In the genomic region with DNA sequence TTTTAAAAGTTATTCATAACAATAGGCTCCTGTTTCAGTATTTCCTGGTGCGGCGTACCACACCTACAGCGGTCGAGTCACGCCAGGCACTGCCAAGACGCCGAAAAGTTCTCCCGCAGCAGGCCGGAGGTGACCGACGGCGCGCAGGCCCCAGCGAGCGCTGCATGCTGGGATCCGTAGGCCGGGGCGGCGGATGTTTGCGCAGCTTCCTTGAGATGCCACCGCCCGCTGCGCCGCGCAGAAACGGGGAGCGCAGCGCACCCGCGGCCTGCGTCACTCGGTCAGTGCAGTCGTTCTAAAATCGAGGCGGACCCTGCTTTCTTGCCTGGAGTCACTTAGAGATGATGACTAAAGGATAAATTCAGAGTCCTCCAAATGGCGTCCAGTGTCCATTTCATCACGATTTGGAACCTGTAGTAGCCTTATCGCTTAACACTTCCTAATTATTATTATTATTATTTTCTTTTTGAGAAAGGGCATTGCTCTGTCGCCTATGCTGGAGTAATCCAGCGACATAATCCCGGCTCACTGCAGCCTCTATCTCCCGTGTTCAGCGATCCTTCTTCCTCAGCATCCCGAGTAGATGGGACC, we compare ENCODE assay signal across 8 cellular contexts. TPM values are rescaled to one million over a fixed set of nuclear protein-coding genes. Genes with fewer than 3 reads are reported as not detected.
A peak's percentile ranks its signal among the peaks of the same experiment; 100 is the strongest.
DNase-seq lines count a peak whose midpoint lies in the region; ATAC-seq and TF ChIP-seq lines count a peak whose summit lies in the region.

No MANE protein-coding gene starts in this region.

- H3K27ac ChIP-seq in DOHH2 (ENCODE audit: low read depth, low read length) (peak overlapping the region; percentile 92), KOPT-K1 (ENCODE audit: low read depth, low read length, poor library complexity, severe bottlenecking) (peak overlapping the region; percentile 97), neural cell (ENCODE audit: low read length) (no peak overlapping the region)

- H3K27me3 Mint-ChIP-seq in stimulated activated naive CD8-positive, alpha-beta T cell treated with anti-CD3 and anti-CD28 coated beads, Interleukin-15, Interleukin-2, amounts not matched to agents 100 ng/mL and 50 ng/mL, for 24 hours = no peaks in the 10 kb centered on the region

- H3K9me3 ChIP-seq in DOHH2 (ENCODE audit: control insufficient read depth, insufficient read depth, low read length) (no peaks in the 10 kb centered on the region), KOPT-K1 (ENCODE audit: insufficient read depth, low read length, poor library complexity, severe bottlenecking) (no peaks in the 10 kb centered on the region), neural cell (ENCODE audit: low read length) (no peaks in the 10 kb centered on the region)

- DNase-seq in RPMI8226 = peak; percentile 92
- DNase-seq in activated T-helper 9 cell treated with anti-CD3 and anti-CD28 coated beads, Interleukin-2, amount 50 U/mL, for 16 hours (ENCODE audit: low read depth) = peak; percentile 84
- peak; percentile 93 for DNase-seq in fibroblast of the aortic adventitia (ENCODE audit: low read depth)

- H2AFZ ChIP-seq in neural cell (ENCODE audit: low read depth, low read length) = peak overlapping the region; percentile 4

- H3K9me2 ChIP-seq in DOHH2 (replicated peaks; ENCODE audit: control insufficient read depth, low read length) (no peaks in the 10 kb centered on the region), neural cell (ENCODE audit: insufficient read depth, low read length) (no peaks in the 10 kb centered on the region)

- H3K4me1 Mint-ChIP-seq in stimulated activated naive CD8-positive, alpha-beta T cell treated with anti-CD3 and anti-CD28 coated beads, Interleukin-15, Interleukin-2, amounts not matched to agents 100 ng/mL and 50 ng/mL, for 24 hours (ENCODE audit: low read depth) = peaks cover 33% of the 10 kb centered on the region

- H3K36me3 Mint-ChIP-seq in stimulated activated naive CD8-positive, alpha-beta T cell treated with anti-CD3 and anti-CD28 coated beads, Interleukin-15, Interleukin-2, amounts not matched to agents 100 ng/mL and 50 ng/mL, for 24 hours (ENCODE audit: low read depth) = peaks cover 16% of the 10 kb centered on the region

- H3K4me3 ChIP-seq in DOHH2 (ENCODE audit: low read length) (peak overlapping the region; percentile 87), fibroblast of the aortic adventitia (ENCODE audit: low read depth, low read length) (peak overlapping the region; percentile 75), neural cell (ENCODE audit: low read length) (peak overlapping the region; percentile 57)

- peaks cover 17% of the 10 kb centered on the region for H4K20me1 ChIP-seq in DOHH2 (ENCODE audit: control insufficient read depth, insufficient read depth, low read depth, low read length)
- no peaks in the 10 kb centered on the region for H4K20me1 ChIP-seq in neural cell (ENCODE audit: insufficient read depth)

- TF ChIP-seq CTCF in DOHH2 (IDR thresholded peaks at IDR 0.05; ENCODE audit: low read depth, low read length, poor library complexity, severe bottlenecking) (peak; percentile 3), fibroblast of the aortic adventitia (IDR thresholded peaks at IDR 0.05; ENCODE audit: insufficient read depth, low read length) (no peak), neural cell (IDR thresholded peaks at IDR 0.05; ENCODE audit: poor library complexity, severe bottlenecking) (no peak)

- H3K4me3 Mint-ChIP-seq in stimulated activated naive CD8-positive, alpha-beta T cell treated with anti-CD3 and anti-CD28 coated beads, Interleukin-15, Interleukin-2, amounts not matched to agents 100 ng/mL and 50 ng/mL, for 24 hours = peak overlapping the region; percentile 90

- peak overlapping the region; percentile 9 for H3K9ac ChIP-seq in neural cell (ENCODE audit: low read length)

- TF ChIP-seq EP300 in neural cell (conservative IDR thresholded peaks at IDR 0.05; ENCODE audit: poor library complexity, severe bottlenecking) = no peak

- peak overlapping the region; percentile 86 for H3K4me2 ChIP-seq in DOHH2 (ENCODE audit: low read length)
- H3K4me2 ChIP-seq in neural cell (ENCODE audit: low read length) = no peak overlapping the region

- H3K79me2 ChIP-seq in DOHH2 (ENCODE audit: control insufficient read depth, low read length) = peaks cover 38% of the 10 kb centered on the region
- peaks cover 36% of the 10 kb centered on the region for H3K79me2 ChIP-seq in neural cell (replicated peaks; ENCODE audit: insufficient read depth, low read length)

- H3K27me3 ChIP-seq in DOHH2 (ENCODE audit: control insufficient read depth, low read length) = no peaks in the 10 kb centered on the region
- no peaks in the 10 kb centered on the region for H3K27me3 ChIP-seq in neural cell (ENCODE audit: insufficient read depth, low read depth, low read length)

- H3K9me3 Mint-ChIP-seq in stimulated activated naive CD8-positive, alpha-beta T cell treated with anti-CD3 and anti-CD28 coated beads, Interleukin-15, Interleukin-2, amounts not matched to agents 100 ng/mL and 50 ng/mL, for 24 hours = no peaks in the 10 kb centered on the region

- H3K27ac Mint-ChIP-seq in stimulated activated naive CD8-positive, alpha-beta T cell treated with anti-CD3 and anti-CD28 coated beads, Interleukin-15, Interleukin-2, amounts not matched to agents 100 ng/mL and 50 ng/mL, for 24 hours = peak overlapping the region; percentile 96

- ATAC-seq in GM21825 (IDR thresholded peaks at IDR 0.05; ENCODE audit: unreplicated experiment) = peak; percentile 73

- peaks cover 24% of the 10 kb centered on the region for H3F3A ChIP-seq in DOHH2 (ENCODE audit: control insufficient read depth, insufficient read depth)
- H3F3A ChIP-seq in neural cell (ENCODE audit: insufficient read depth, low read length, poor library complexity, severe bottlenecking) = no peaks in the 10 kb centered on the region

- TF ChIP-seq RAD21 in neural cell (conservative IDR thresholded peaks at IDR 0.05) = no peak

- H3K4me1 ChIP-seq in DOHH2 (ENCODE audit: control insufficient read depth, low read length) = peaks cover 38% of the 10 kb centered on the region

- peaks cover 35% of the 10 kb centered on the region for H3K36me3 ChIP-seq in DOHH2 (ENCODE audit: control insufficient read depth, low read length)
- peaks cover under 1% of the 10 kb centered on the region for H3K36me3 ChIP-seq in KOPT-K1 (ENCODE audit: insufficient read depth, low read length)
- no peaks in the 10 kb centered on the region for H3K36me3 ChIP-seq in neural cell (ENCODE audit: insufficient read depth, low read length)

TF ChIP-seq in neural cell, 6 proteins besides CTCF, POLR2A, EP300 and RAD21:
- TF ChIP-seq MXI1 (conservative IDR thresholded peaks at IDR 0.05; ENCODE audit: poor library complexity, severe bottlenecking) = no peak
- no peak for TF ChIP-seq TAF1 (IDR thresholded peaks at IDR 0.05; ENCODE audit: low read depth)
- TF ChIP-seq SMC3 (conservative IDR thresholded peaks at IDR 0.05; ENCODE audit: poor library complexity) = no peak
- no peak for TF ChIP-seq EZH2 (IDR thresholded peaks at IDR 0.05; ENCODE audit: borderline replicate concordance, insufficient read depth, low read length, poor library complexity, severe bottlenecking)
- TF ChIP-seq, protein P1, sequence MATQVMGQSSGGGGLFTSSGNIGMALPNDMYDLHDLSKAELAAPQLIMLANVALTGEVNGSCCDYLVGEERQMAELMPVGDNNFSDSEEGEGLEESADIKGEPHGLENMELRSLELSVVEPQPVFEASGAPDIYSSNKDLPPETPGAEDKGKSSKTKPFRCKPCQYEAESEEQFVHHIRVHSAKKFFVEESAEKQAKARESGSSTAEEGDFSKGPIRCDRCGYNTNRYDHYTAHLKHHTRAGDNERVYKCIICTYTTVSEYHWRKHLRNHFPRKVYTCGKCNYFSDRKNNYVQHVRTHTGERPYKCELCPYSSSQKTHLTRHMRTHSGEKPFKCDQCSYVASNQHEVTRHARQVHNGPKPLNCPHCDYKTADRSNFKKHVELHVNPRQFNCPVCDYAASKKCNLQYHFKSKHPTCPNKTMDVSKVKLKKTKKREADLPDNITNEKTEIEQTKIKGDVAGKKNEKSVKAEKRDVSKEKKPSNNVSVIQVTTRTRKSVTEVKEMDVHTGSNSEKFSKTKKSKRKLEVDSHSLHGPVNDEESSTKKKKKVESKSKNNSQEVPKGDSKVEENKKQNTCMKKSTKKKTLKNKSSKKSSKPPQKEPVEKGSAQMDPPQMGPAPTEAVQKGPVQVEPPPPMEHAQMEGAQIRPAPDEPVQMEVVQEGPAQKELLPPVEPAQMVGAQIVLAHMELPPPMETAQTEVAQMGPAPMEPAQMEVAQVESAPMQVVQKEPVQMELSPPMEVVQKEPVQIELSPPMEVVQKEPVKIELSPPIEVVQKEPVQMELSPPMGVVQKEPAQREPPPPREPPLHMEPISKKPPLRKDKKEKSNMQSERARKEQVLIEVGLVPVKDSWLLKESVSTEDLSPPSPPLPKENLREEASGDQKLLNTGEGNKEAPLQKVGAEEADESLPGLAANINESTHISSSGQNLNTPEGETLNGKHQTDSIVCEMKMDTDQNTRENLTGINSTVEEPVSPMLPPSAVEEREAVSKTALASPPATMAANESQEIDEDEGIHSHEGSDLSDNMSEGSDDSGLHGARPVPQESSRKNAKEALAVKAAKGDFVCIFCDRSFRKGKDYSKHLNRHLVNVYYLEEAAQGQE (IDR thresholded peaks at IDR 0.05; ENCODE audit: borderline replicate concordance) = no peak
- no peak for TF ChIP-seq POLR2AphosphoS5 (IDR thresholded peaks at IDR 0.05)

RNA-seq across cellular contexts. Expression of a gene that starts 1.3 kb away (rescaled TPM):
- 4.5 and 46.5 TPM in 2 replicates for total RNA-seq in fibroblast of the aortic adventitia (ENCODE audit: low replicate concordance)
- 0.32 and 0.47 TPM in 2 replicates for polyA plus RNA-seq in neural cell
- polyA minus RNA-seq in neural cell = 2.5 and 2.7 TPM in 2 replicates

RNA-seq across cellular contexts. Expression of a gene that starts 17.8 kb away (rescaled TPM):
- total RNA-seq in fibroblast of the aortic adventitia (ENCODE audit: low replicate concordance) = 20.4 and 44.7 TPM in 2 replicates
- polyA plus RNA-seq in neural cell = 10.4 and 11.5 TPM in 2 replicates
- 20.0 and 23.8 TPM in 2 replicates for polyA minus RNA-seq in neural cell
